In the genomic region with DNA sequence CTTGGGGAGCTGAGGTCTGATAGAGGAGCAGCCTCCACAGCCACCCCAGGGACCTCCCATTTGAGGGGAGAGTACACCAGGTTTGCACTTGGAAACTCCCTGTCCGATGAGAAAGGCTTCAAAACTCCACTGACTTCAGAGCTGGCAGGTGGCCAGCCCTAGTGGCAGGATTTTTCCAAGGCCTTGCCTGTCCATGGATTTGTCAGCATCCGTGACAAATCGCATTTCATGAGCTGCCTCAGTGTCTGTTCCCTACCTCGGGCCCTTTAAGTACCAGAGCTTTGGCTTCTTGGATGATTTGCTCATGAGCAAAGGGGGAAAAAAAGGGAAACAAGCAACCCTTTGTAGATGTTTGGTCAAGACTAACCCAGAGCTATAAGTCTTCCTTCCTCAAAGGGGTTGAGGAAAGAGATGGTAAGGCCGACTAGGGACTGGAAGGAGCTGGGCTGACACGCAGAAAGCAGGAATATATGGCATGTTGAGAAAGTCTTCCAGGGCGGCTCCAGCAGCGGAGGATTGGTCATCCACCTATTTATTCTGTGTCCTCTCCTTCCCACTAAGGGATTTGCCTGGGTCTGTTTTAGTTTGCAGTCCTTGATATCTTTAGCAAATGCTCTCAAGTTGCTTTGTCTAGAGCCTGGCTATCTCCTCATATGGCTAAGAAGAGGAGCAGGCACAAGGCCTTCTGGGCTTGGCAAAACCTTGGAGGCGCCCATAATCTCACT, we compare ENCODE assay signal across 9 cellular contexts. TPM values are rescaled to one million over a fixed set of nuclear protein-coding genes. Genes with fewer than 3 reads are reported as not detected.
DNase-seq lines count a peak whose midpoint lies in the region; ATAC-seq and FAIRE-seq lines count a peak whose summit lies in the region.
"Had no signal": no experiment of that assay in that cellular context is flagged by ENCODE, and none has a peak within 500 bp of the region (broad histone marks: within the 10 kb centered on the region; RNA-seq: fewer than 3 reads in every experiment).

No MANE protein-coding gene starts in this region.

- DNase-seq in DMS 273 treated with DMSO at 0.1 percent for 48 hours (lab: John Stamatoyannopoulos, UW) (peak; percentile 25), NCI-H460 (ENCODE audit: extremely low read depth, low read depth) (peak; percentile 70), dedifferentiated amniotic fluid mesenchymal stem cell (ENCODE audit: extremely low spot score) (peak; percentile 97), medulla oblongata (ENCODE audit: extremely low spot score) (peak; percentile 85), urothelium cell line (ENCODE audit: low spot score) (peak; percentile 79), NCI-H748 treated with DMSO at 0.1 percent for 48 hours (lab: John Stamatoyannopoulos, UW) (no peak)
- no peak for DNase-seq in stimulated activated CD8-positive, alpha-beta memory T cell treated with anti-CD3 and anti-CD28 coated beads, Interleukin-4, amount 100 ng/mL, for 48 hours
- DNase-seq: naive B cell had no signal

- FAIRE-seq in urothelium cell line (lab: Jason Lieb, UNC) = no peak

- no peak for ATAC-seq in HG02973 (IDR thresholded peaks at IDR 0.05; ENCODE audit: unreplicated experiment)

RNA-seq across cellular contexts. Expression of a gene that starts 2.7 kb away (rescaled TPM):
- 35.5 and 45.4 TPM in 2 replicates for total RNA-seq in NCI-H460 (2014; rRNA removed; shearing (Covaris generic))
- polyA plus RNA-seq in NCI-H460 (2014; cell fraction: nucleus; rRNA removed) = 85.6 and 89.6 TPM in 2 replicates

RNA-seq across cellular contexts. Expression of a gene that starts 37.0 kb away (rescaled TPM):
- total RNA-seq in NCI-H460 (2014; rRNA removed; shearing (Covaris generic)) = not detected in 2 replicates
- polyA plus RNA-seq in NCI-H460 (2014; cell fraction: nucleus; rRNA removed) = not detected in 2 replicates

Comparison
In these comparisons a context has a peak if more than half of its experiments do, and no peak if none do; other contexts are left out.
1. DNase-seq: peak in DMS 273 treated with DMSO at 0.1 percent for 48 hours (single experiment), NCI-H460 (single experiment), dedifferentiated amniotic fluid mesenchymal stem cell (single experiment), medulla oblongata (single experiment) and urothelium cell line (single experiment); none in NCI-H748 treated with DMSO at 0.1 percent for 48 hours (single experiment) and stimulated activated CD8-positive, alpha-beta memory T cell treated with anti-CD3 and anti-CD28 coated beads, Interleukin-4, amount 100 ng/mL, for 48 hours (single experiment).